In the genomic region with DNA sequence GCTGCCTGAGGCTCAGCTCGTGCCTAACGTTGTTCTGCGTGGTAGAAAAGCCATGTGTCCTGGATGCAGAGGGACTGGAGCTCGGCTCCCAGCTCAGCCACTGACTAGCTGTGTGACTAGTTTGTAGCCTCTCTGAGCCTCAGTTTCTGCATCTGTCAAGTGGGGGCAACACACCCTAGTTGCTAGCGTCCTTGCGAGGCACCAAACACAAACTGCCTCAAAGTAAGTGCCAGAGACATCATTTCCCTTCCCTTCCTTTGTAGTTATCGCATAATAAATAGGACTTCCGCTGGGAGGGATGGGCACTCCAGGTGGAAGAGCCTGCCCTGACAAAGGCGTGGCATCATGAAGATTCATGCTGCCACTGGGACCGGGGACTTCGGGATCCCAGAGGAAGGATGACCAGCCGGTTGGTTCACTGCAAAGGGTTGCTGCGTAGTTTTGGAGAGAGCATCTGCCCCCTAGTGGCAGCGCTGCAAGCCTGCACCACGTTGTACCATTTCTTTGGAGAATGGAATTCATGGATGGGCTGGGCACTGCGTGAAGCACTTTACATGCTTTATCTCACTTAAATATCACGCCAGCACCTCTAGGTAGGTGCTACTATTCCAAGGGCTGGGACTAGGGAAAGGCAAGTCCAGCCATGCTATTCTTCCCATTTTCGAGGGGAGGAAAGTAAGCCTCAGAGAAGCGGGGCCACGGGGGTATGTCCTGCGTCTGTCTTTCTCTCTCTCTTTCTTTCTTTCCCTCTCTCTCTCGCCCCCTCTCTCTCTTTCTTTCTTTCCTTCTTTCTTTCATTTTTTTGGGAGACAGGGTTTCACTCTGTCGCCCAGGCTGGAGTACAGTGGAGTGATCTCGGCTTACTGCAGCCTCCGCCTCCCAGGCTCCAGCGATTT, we compare ENCODE assay signal across 8 cellular contexts.
DNase-seq lines count a peak whose midpoint lies in the region; ATAC-seq lines count a peak whose summit lies in the region.

No MANE protein-coding gene starts in this region.

- H3K27me3 ChIP-seq in effector memory CD4-positive, alpha-beta T cell (replicated peaks; ENCODE audit: control insufficient read depth, insufficient read depth, low read length, poor library complexity, severe bottlenecking), result no peaks in the 10 kb centered on the region

- no peaks in the 10 kb centered on the region for H3K36me3 ChIP-seq in effector memory CD4-positive, alpha-beta T cell (ENCODE audit: control insufficient read depth, insufficient read depth, low read length)

- no peaks in the 10 kb centered on the region for H3K9me3 ChIP-seq in effector memory CD4-positive, alpha-beta T cell (ENCODE audit: control insufficient read depth, low read length)

- peak; percentile 56 for ATAC-seq in HG03280 (IDR thresholded peaks at IDR 0.05; ENCODE audit: unreplicated experiment)

- no peak overlapping the region for H3K27ac ChIP-seq in effector memory CD4-positive, alpha-beta T cell (ENCODE audit: insufficient read depth, low read length, poor library complexity, severe bottlenecking)

- H3K4me1 ChIP-seq in effector memory CD4-positive, alpha-beta T cell (ENCODE audit: control insufficient read depth, insufficient read depth, low read length, poor library complexity, severe bottlenecking), result no peaks in the 10 kb centered on the region

- DNase-seq in NCI-H2029 treated with DMSO at 0.1 percent for 48 hours (lab: John Stamatoyannopoulos, UW) (peak; percentile 7), NCI-H2029 (lab: John Stamatoyannopoulos, UW) (no peak), NCI-H748 (lab: John Stamatoyannopoulos, UW; ENCODE audit: unreplicated experiment) (peak; percentile 90), midbrain (lab: John Stamatoyannopoulos, UW) (peak; percentile 82)
- DNase-seq in activated CD4-positive, alpha-beta T cell treated with anti-CD3 and anti-CD28 coated beads, Interleukin-2, amount 50 U/mL, for 48 hours, result peak; percentile 62 to 70
- peak; percentile 21 to 50 (median 27) for DNase-seq in effector memory CD4-positive, alpha-beta T cell
- DNase-seq in stimulated activated CD8-positive, alpha-beta memory T cell treated with anti-CD3 and anti-CD28 coated beads, Interleukin-4, amount 100 ng/mL, for 1 hour (ENCODE audit: low read depth in 2 of 2, low spot score in 1 of 2), result peak; percentile 32 to 41

- H3K4me3 ChIP-seq in effector memory CD4-positive, alpha-beta T cell (ENCODE audit: insufficient read depth, low read depth, low read length, poor library complexity, severe bottlenecking), result no peak overlapping the region
